8 cellular contexts compared by ENCODE assay signal in genomic region chr2:100142393-100142792, GRCh38. TPM values are rescaled to one million over a fixed set of nuclear protein-coding genes. Genes with fewer than 3 reads are reported as not detected.
DNase-seq lines count a peak whose midpoint lies in the region; ATAC-seq, FAIRE-seq and TF ChIP-seq lines count a peak whose summit lies in the region.

AFF3 (minus strand) TSS chr2:100142590; CDS start chr2:100104454, 38,136 bp downstream.

- H3K27ac ChIP-seq in upper lobe of right lung: no peak within 1 kb of the TSS
- H3K27ac ChIP-seq in vagina: no peak within 1 kb of the TSS

- intact Hi-C loops in activated CD4-positive, alpha-beta T cell treated with anti-CD3 and anti-CD28 coated beads for 36 hours (cut with DNase I, micrococcal nuclease): loop anchor here in 1 of 2 experiments (5.0 kb wide), 1 partner anchor 870 kb away; no protein-coding TSS in a partner anchor
- intact Hi-C loops in upper lobe of right lung (cut with DNase I): no loop called here
- intact Hi-C loops in vagina (cut with DNase I): no loop called here

- POLR2A ChIA-PET in activated CD4-positive, alpha-beta T cell treated with anti-CD3 and anti-CD28 coated beads for 36 hours (lab: Charles Lee): interaction anchor here (1.5 kb wide), 1 partner anchor 81 kb away, joined by 3 read pairs; no protein-coding TSS in a partner anchor

- H3K27ac Mint-ChIP-seq in activated CD4-positive, alpha-beta T cell treated with anti-CD3 and anti-CD28 coated beads for 36 hours: peak within 1 kb of the TSS; percentile 94

- DNase-seq in GM19239 (ENCODE audit: insufficient read length, low spot score): peak; percentile 40
- peak; percentile 79 for DNase-seq in activated CD4-positive, alpha-beta T cell treated with anti-CD3 and anti-CD28 coated beads for 36 hours
- DNase-seq in kidney epithelial cell (ENCODE audit: low read depth): no peak
- DNase-seq in upper lobe of right lung: no peak
- DNase-seq in effector CD4-positive, alpha-beta T cell: no peak
- no peak for DNase-seq in vagina (ENCODE audit: extremely low spot score in 2 of 2)
- DNase-seq in NCI-H2196 treated with DMSO at 0.1 percent for 48 hours (lab: John Stamatoyannopoulos, UW; ENCODE audit: unreplicated experiment): no peak

- no peaks in the 10 kb centered on the region for H3K9me3 Mint-ChIP-seq in activated CD4-positive, alpha-beta T cell treated with anti-CD3 and anti-CD28 coated beads for 36 hours (ENCODE audit: low read depth)

- ATAC-seq in HG03103 (IDR thresholded peaks at IDR 0.05; ENCODE audit: low read depth, unreplicated experiment) (peak; percentile 96), upper lobe of right lung (peak; percentile 42)
- ATAC-seq in activated CD4-positive, alpha-beta T cell treated with anti-CD3 and anti-CD28 coated beads for 36 hours: peak; percentile 94

- no peaks in the 10 kb centered on the region for H3K36me3 ChIP-seq in kidney epithelial cell (ENCODE audit: control insufficient read depth, insufficient read depth, low read length)
- no peaks in the 10 kb centered on the region for H3K36me3 ChIP-seq in upper lobe of right lung
- H3K36me3 ChIP-seq in vagina: no peaks in the 10 kb centered on the region

- TF ChIP-seq POLR2A in vagina (IDR thresholded peaks at IDR 0.05): no peak

- TF ChIP-seq CTCF in kidney epithelial cell (IDR thresholded peaks at IDR 0.05; ENCODE audit: insufficient read depth, low read length, poor library complexity, severe bottlenecking) (no peak), upper lobe of right lung (IDR thresholded peaks at IDR 0.05) (no peak), vagina (IDR thresholded peaks at IDR 0.05) (no peak)

- peak within 1 kb of the TSS; percentile 88 for H3K4me3 Mint-ChIP-seq in activated CD4-positive, alpha-beta T cell treated with anti-CD3 and anti-CD28 coated beads for 36 hours

- H3K9me3 ChIP-seq in upper lobe of right lung: no peaks in the 10 kb centered on the region
- H3K9me3 ChIP-seq in vagina: no peaks in the 10 kb centered on the region

- peak; percentile 91 for FAIRE-seq in GM19239 (lab: Jason Lieb, UNC)

- H3K27me3 Mint-ChIP-seq in activated CD4-positive, alpha-beta T cell treated with anti-CD3 and anti-CD28 coated beads for 36 hours: peaks cover 5% of the 10 kb centered on the region

- CTCF ChIA-PET in activated CD4-positive, alpha-beta T cell treated with anti-CD3 and anti-CD28 coated beads for 36 hours (lab: Charles Lee): interaction anchor here (0.5 to 1.5 kb wide), 2 partner anchors 13 to 172 kb away, joined by 3 read pairs; no protein-coding TSS in a partner anchor

- H3K4me3 ChIP-seq in kidney epithelial cell (ENCODE audit: low read depth, low read length) (no peak within 1 kb of the TSS), upper lobe of right lung (no peak within 1 kb of the TSS), vagina (no peak within 1 kb of the TSS)

- peaks cover 55% of the 10 kb centered on the region for H3K4me1 Mint-ChIP-seq in activated CD4-positive, alpha-beta T cell treated with anti-CD3 and anti-CD28 coated beads for 36 hours

- no peaks in the 10 kb centered on the region for H3K4me1 ChIP-seq in upper lobe of right lung
- H3K4me1 ChIP-seq in vagina: no peaks in the 10 kb centered on the region

- H3K27me3 ChIP-seq in kidney epithelial cell (ENCODE audit: control insufficient read depth, insufficient read depth, low read length) (no peaks in the 10 kb centered on the region), upper lobe of right lung (no peaks in the 10 kb centered on the region), vagina (no peaks in the 10 kb centered on the region)

- no peaks in the 10 kb centered on the region for H3K36me3 Mint-ChIP-seq in activated CD4-positive, alpha-beta T cell treated with anti-CD3 and anti-CD28 coated beads for 36 hours (ENCODE audit: low read depth)

RNA-seq across cellular contexts. Expression of gene AFF3, which starts in this region (rescaled TPM):
- total RNA-seq in activated CD4-positive, alpha-beta T cell treated with anti-CD3 and anti-CD28 coated beads for 36 hours: 1 to 10 TPM; 5.6 TPM
- total RNA-seq in kidney epithelial cell (13.9 and 16.0 TPM in 2 replicates), upper lobe of right lung (44.6 TPM), vagina (7.6 TPM)

Comparison
In these comparisons a context has a peak if more than half of its experiments do, and no peak if none do; other contexts are left out.
1. DNase-seq: peak in GM19239 (single experiment) and activated CD4-positive, alpha-beta T cell treated with anti-CD3 and anti-CD28 coated beads for 36 hours (single experiment); none in kidney epithelial cell (single experiment), upper lobe of right lung (single experiment), effector CD4-positive, alpha-beta T cell (single experiment), vagina (0 of 2) and NCI-H2196 treated with DMSO at 0.1 percent for 48 hours (single experiment).
2. ATAC-seq: peak in every context shown above with its lines; median percentile 96 in HG03103; 94 in activated CD4-positive, alpha-beta T cell treated with anti-CD3 and anti-CD28 coated beads for 36 hours; 42 in upper lobe of right lung.